8 cellular contexts compared by ENCODE assay signal in genomic region chr4:153467154-153467896, GRCh38. TPM values are rescaled to one million over a fixed set of nuclear protein-coding genes. Genes with fewer than 3 reads are reported as not detected.
A peak's percentile ranks its signal among the peaks of the same experiment; 100 is the strongest.
DNase-seq lines count a peak whose midpoint lies in the region; ATAC-seq and TF ChIP-seq lines count a peak whose summit lies in the region.

No MANE protein-coding gene starts in this region.

- H3K36me3 ChIP-seq in BJ (ENCODE audit: control insufficient read depth, insufficient read depth, low read length): no peaks in the 10 kb centered on the region
- peaks cover under 1% of the 10 kb centered on the region for H3K36me3 ChIP-seq in neutrophil

- ATAC-seq in GM18861 (IDR thresholded peaks at IDR 0.05; ENCODE audit: unreplicated experiment) (peak; percentile 42), HG02981 (IDR thresholded peaks at IDR 0.05; ENCODE audit: unreplicated experiment) (peak; percentile 53)

- H3K4me3 ChIP-seq in BJ (ENCODE audit: low read depth, low read length) (peak overlapping the region; percentile 91), fibroblast of villous mesenchyme (ENCODE audit: low read depth, low read length) (peak overlapping the region; percentile 94), neutrophil (ENCODE audit: low read depth in 1 of 2, low read length in 1 of 2) (peak overlapping the region; percentile 75 to 85)

- no peaks in the 10 kb centered on the region for H3K9me3 ChIP-seq in neutrophil

- DNase-seq in BJ (ENCODE audit: low read depth): no peak
- peak; percentile 51 for DNase-seq in NCI-H2196 (lab: John Stamatoyannopoulos, UW; ENCODE audit: unreplicated experiment)
- DNase-seq in activated CD8-positive, alpha-beta memory T cell treated with anti-CD3 and anti-CD28 coated beads, Interleukin-2, amount 50 U/mL, for 48 hours: peak; percentile 73
- DNase-seq in fibroblast of villous mesenchyme (ENCODE audit: low read depth): no peak
- DNase-seq in dedifferentiated amniotic fluid mesenchymal stem cell (ENCODE audit: extremely low spot score): no peak

- TF ChIP-seq CTCF in BJ (IDR thresholded peaks at IDR 0.05; ENCODE audit: insufficient read depth, low read depth, low read length): no peak
- TF ChIP-seq CTCF in fibroblast of villous mesenchyme (IDR thresholded peaks at IDR 0.05; ENCODE audit: insufficient read depth, low read depth, low read length): no peak
- TF ChIP-seq CTCF in neutrophil (IDR thresholded peaks at IDR 0.05): no peak

- CTCF ChIA-PET in BJ (lab: Yijun Ruan, JAX): interaction anchor here (0.9 to 2.9 kb wide), 6 partner anchors 34 to 126 kb away, joined by 3 to 16 read pairs (median 6); no protein-coding TSS in a partner anchor

- peak overlapping the region; percentile 92 for H3K27ac ChIP-seq in neutrophil

- POLR2A ChIA-PET in BJ (lab: Charles Lee): no interaction called here

- peaks cover 65 to 66% of the 10 kb centered on the region in 2 experiments for H3K4me1 ChIP-seq in neutrophil (ENCODE audit: control insufficient read depth in 1 of 2, insufficient read depth in 1 of 2, low read depth in 1 of 2, low read length in 1 of 2)

- no peaks in the 10 kb centered on the region for H3K27me3 ChIP-seq in BJ (ENCODE audit: control insufficient read depth, insufficient read depth, low read length)
- H3K27me3 ChIP-seq in neutrophil: no peaks in the 10 kb centered on the region

RNA-seq across cellular contexts. Expression of gene TMEM131L, which starts 1.2 kb away (rescaled TPM):
- polyA plus RNA-seq in BJ (2011; rRNA removed): 6.0 and 7.5 TPM in 2 replicates
- polyA minus RNA-seq in BJ (2011; rRNA and poly(A)+ RNA removed): 7.0 and 9.5 TPM in 2 replicates
- 4.7 and 5.2 TPM in 2 replicates for total RNA-seq in fibroblast of villous mesenchyme

Comparison
In these comparisons a context has a peak if more than half of its experiments do, and no peak if none do; other contexts are left out.
1. DNase-seq: peak in NCI-H2196 (single experiment) and activated CD8-positive, alpha-beta memory T cell treated with anti-CD3 and anti-CD28 coated beads, Interleukin-2, amount 50 U/mL, for 48 hours (single experiment); none in BJ (single experiment), fibroblast of villous mesenchyme (single experiment) and dedifferentiated amniotic fluid mesenchymal stem cell (single experiment).
2. Peak in every context shown above with its lines, with median percentiles within 50 percentile points of each other: H3K4me3 ChIP-seq.